ENCODE assay signal across 23 cellular contexts in genomic region chr15:101504866-101505609, GRCh38. TPM values are rescaled to one million over a fixed set of nuclear protein-coding genes. Genes with fewer than 3 reads are reported as not detected.
DNase-seq lines count a peak whose midpoint lies in the region; ATAC-seq, FAIRE-seq and TF ChIP-seq lines count a peak whose summit lies in the region.
"Had no signal": no experiment of that assay in that cellular context is flagged by ENCODE, and none has a peak within 500 bp of the region (broad histone marks: within the 10 kb centered on the region; RNA-seq: fewer than 3 reads in every experiment).

No MANE protein-coding gene starts in this region.

- no peak overlapping the region for H3K18ac ChIP-seq in neuronal stem cell (ENCODE audit: low read length)

- H3K27me3 ChIP-seq in BLaER1 treated with 17β-estradiol and CSF1 and Interleukin-3, amounts not matched to agents 10 nM and 100 nM = peaks cover 0 to 8% (median 0%) of the 10 kb centered on the region in 11 experiments; a peak in 1 of 22 replicates
- no peaks in the 10 kb centered on the region for H3K27me3 ChIP-seq in GM23248 (replicated peaks; ENCODE audit: insufficient read depth)
- H3K27me3 ChIP-seq in esophagus muscularis mucosa = peaks cover 0 to 18% (median 0%) of the 10 kb centered on the region in 4 donors
- peaks cover 0 to 4% (median 0%) of the 10 kb centered on the region in 3 experiments for H3K27me3 ChIP-seq in neuronal stem cell (ENCODE audit: control insufficient read depth in 3 of 3, insufficient read depth in 3 of 3, low read depth in 1 of 3, low read length in 3 of 3)
- peaks cover 0 to 2% of the 10 kb centered on the region in 2 donors for H3K27me3 ChIP-seq in small intestine (ENCODE audit: control insufficient read depth in 2 of 2, insufficient read depth in 2 of 2, low read length in 2 of 2)

- peak overlapping the region in 10 of 11 experiments; percentile 17 to 79 (median 58); a peak in 19 of 22 replicates for H3K4me2 ChIP-seq in BLaER1 treated with 17β-estradiol and CSF1 and Interleukin-3, amounts not matched to agents 10 nM and 100 nM
- no peak overlapping the region for H3K4me2 ChIP-seq in GM23248 (ENCODE audit: unreplicated experiment)
- no peak overlapping the region for H3K4me2 ChIP-seq in neuronal stem cell (ENCODE audit: insufficient read depth, low read length, poor library complexity, severe bottlenecking)

- no peak overlapping the region for H4K8ac ChIP-seq in neuronal stem cell (ENCODE audit: low read depth, low read length)

- ATAC-seq in T-cell (replicated peaks in 1 of 4) = no peak
- ATAC-seq: activated T-helper 17 cell treated with anti-CD3 and anti-CD28 coated beads, Interleukin-2, amount 50 U/mL, for 72 hours; left cardiac atrium had no signal

- in situ Hi-C loops in GM23248 (cut with MboI) = no loop called here

- FAIRE-seq in small intestine (lab: Jason Lieb, UNC) = no peak
- FAIRE-seq: GM12892 had no signal

- H3K4me3 ChIP-seq in BLaER1 treated with 17β-estradiol and CSF1 and Interleukin-3, amounts not matched to agents 10 nM and 100 nM = no peak overlapping the region
- H3K4me3 ChIP-seq in GM23248 (no peak overlapping the region), esophagus muscularis mucosa (no peak overlapping the region), neuronal stem cell (ENCODE audit: low read length in 2 of 2) (no peak overlapping the region), small intestine (ENCODE audit: low read depth in 1 of 2, low read length in 2 of 2) (no peak overlapping the region)
- H3K4me3 ChIP-seq: transverse colon had no signal

- H2BK15ac ChIP-seq in neuronal stem cell (ENCODE audit: low read length) = no peak overlapping the region

- H3K27ac Mint-ChIP-seq in T-cell = no peak overlapping the region
- H3K27ac Mint-ChIP-seq: activated naive CD8-positive, alpha-beta T cell; activated T-helper 17 cell treated with anti-CD3 and anti-CD28 coated beads, Interleukin-2, amount 50 U/mL, for 72 hours; H9; mesothelial cell of epicardium; nephron had no signal

- H2BK5ac ChIP-seq in neuronal stem cell (ENCODE audit: low read length) = no peak overlapping the region

- peak overlapping the region; percentile 47 for H3K14ac ChIP-seq in neuronal stem cell (ENCODE audit: low read length)

- peaks cover 7 to 16% of the 10 kb centered on the region in 2 donors for H3K27me3 Mint-ChIP-seq in T-cell

- H4K91ac ChIP-seq in neuronal stem cell (ENCODE audit: low read depth, low read length, poor library complexity) = peak overlapping the region; percentile 14

- H3K79me1 ChIP-seq in neuronal stem cell (ENCODE audit: low read depth, low read length) = no peaks in the 10 kb centered on the region

- no peaks in the 10 kb centered on the region for H3K9me3 ChIP-seq in BLaER1 treated with 17β-estradiol and CSF1 and Interleukin-3, amounts not matched to agents 10 nM and 100 nM (replicated peaks in 1 of 11)
- no peaks in the 10 kb centered on the region for H3K9me3 ChIP-seq in GM23248 (ENCODE audit: low read depth)
- no peaks in the 10 kb centered on the region for H3K9me3 ChIP-seq in esophagus muscularis mucosa
- no peaks in the 10 kb centered on the region for H3K9me3 ChIP-seq in neuronal stem cell (replicated peaks in 1 of 2; ENCODE audit: control insufficient read depth in 2 of 2, insufficient read depth in 1 of 2, low read depth in 1 of 2, low read length in 2 of 2)
- no peaks in the 10 kb centered on the region for H3K9me3 ChIP-seq in small intestine (ENCODE audit: control insufficient read depth, low read depth)
- H3K9me3 ChIP-seq: transverse colon had no signal

- H2AFZ ChIP-seq in GM23248 = no peak overlapping the region
- H2AFZ ChIP-seq in neuronal stem cell (ENCODE audit: low read length) = no peak overlapping the region

- no peak for TF ChIP-seq CTCF in esophagus muscularis mucosa (IDR thresholded peaks at IDR 0.05)

- peaks cover 21 to 58% (median 47%) of the 10 kb centered on the region in 10 experiments for H3K4me1 ChIP-seq in BLaER1 treated with 17β-estradiol and CSF1 and Interleukin-3, amounts not matched to agents 10 nM and 100 nM
- H3K4me1 ChIP-seq in GM23248 (ENCODE audit: insufficient read depth) = no peaks in the 10 kb centered on the region
- peaks cover 9 to 16% (median 13%) of the 10 kb centered on the region in 4 donors for H3K4me1 ChIP-seq in esophagus muscularis mucosa
- H3K4me1 ChIP-seq in neuronal stem cell (ENCODE audit: control insufficient read depth in 2 of 2, insufficient read depth in 1 of 2, low read depth in 1 of 2, low read length in 2 of 2) = no peaks in the 10 kb centered on the region
- H3K4me1 ChIP-seq in small intestine (ENCODE audit: control insufficient read depth in 2 of 2, insufficient read depth in 1 of 2, low read depth in 1 of 2, low read length in 1 of 2) = no peaks in the 10 kb centered on the region

- peaks cover 5 to 14% (median 10%) of the 10 kb centered on the region in 3 donors for H3K4me1 Mint-ChIP-seq in T-cell

- no peaks in the 10 kb centered on the region for H3K9me2 ChIP-seq in GM23248 (ENCODE audit: insufficient read depth)

- H3K23ac ChIP-seq in neuronal stem cell (ENCODE audit: low read depth, low read length, poor library complexity) = no peak overlapping the region

- WGBS in GM23248 (ENCODE audit: low coverage in 1 of 2, low lambda C conversion rate in 2 of 2, missing lambda C conversion rate in 2 of 2), 2 experiments = 75 to 79% methylated on average over 17 of the region's 17 CpGs
- 89% methylated on average over 17 of the region's 17 CpGs for WGBS in esophagus muscularis mucosa
- no CpG with 5 or more reads among the region's 17 CpGs for WGBS in neuronal stem cell (ENCODE audit: extremely low coverage in 2 of 2, insufficient read length in 2 of 2, insufficient replicate concordance in 1 of 2), 2 donors
- 87 to 88% (median 88%) methylated on average over 17 of the region's 17 CpGs for WGBS in small intestine, 3 donors

- H3K4me3 Mint-ChIP-seq in T-cell = no peak overlapping the region
- H3K4me3 Mint-ChIP-seq: activated naive CD8-positive, alpha-beta T cell; activated T-helper 17 cell treated with anti-CD3 and anti-CD28 coated beads, Interleukin-2, amount 50 U/mL, for 72 hours; H9; mesothelial cell of epicardium; nephron had no signal

- H2AK5ac ChIP-seq in neuronal stem cell (ENCODE audit: low read depth, low read length) = no peak overlapping the region

- H3K27ac ChIP-seq in BLaER1 treated with 17β-estradiol and CSF1 and Interleukin-3, amounts not matched to agents 10 nM and 100 nM = no peak overlapping the region
- H3K27ac ChIP-seq in GM23248 (no peak overlapping the region), esophagus muscularis mucosa (replicated peaks in 1 of 4) (no peak overlapping the region), neuronal stem cell (replicated peaks; ENCODE audit: low read length) (no peak overlapping the region), small intestine (ENCODE audit: low read depth in 1 of 2, low read length in 1 of 2) (no peak overlapping the region)
- H3K27ac ChIP-seq: transverse colon had no signal

- POLR2A ChIA-PET in T-cell (lab: Charles Lee) = no interaction called here

- no peaks in the 10 kb centered on the region for H3K79me2 ChIP-seq in GM23248 (ENCODE audit: insufficient read depth)

- CTCF ChIA-PET in T-cell (lab: Charles Lee) = no interaction called here

- no peak for TF ChIP-seq EP300 in esophagus muscularis mucosa (IDR thresholded peaks at IDR 0.05)

- H3K4ac ChIP-seq in neuronal stem cell (ENCODE audit: low read length) = no peak overlapping the region

- H4K20me1 ChIP-seq in BLaER1 treated with 17β-estradiol and CSF1 and Interleukin-3, amounts not matched to agents 10 nM and 100 nM = peaks cover 0 to 13% (median 0%) of the 10 kb centered on the region in 11 experiments; a peak in 5 of 22 replicates
- H4K20me1 ChIP-seq in GM23248 (ENCODE audit: insufficient read depth) = no peaks in the 10 kb centered on the region

- no peak overlapping the region for H2BK12ac ChIP-seq in neuronal stem cell (ENCODE audit: low read length)

- no peak overlapping the region for H3K9ac ChIP-seq in BLaER1 treated with 17β-estradiol and CSF1 and Interleukin-3, amounts not matched to agents 10 nM and 100 nM
- no peak overlapping the region for H3K9ac ChIP-seq in GM23248
- peak overlapping the region; percentile 51 for H3K9ac ChIP-seq in neuronal stem cell (ENCODE audit: low read depth, low read length, poor library complexity)

- H3K9me3 Mint-ChIP-seq in T-cell = no peaks in the 10 kb centered on the region
- H3K9me3 Mint-ChIP-seq: activated T-helper 17 cell treated with anti-CD3 and anti-CD28 coated beads, Interleukin-2, amount 50 U/mL, for 72 hours; H9; mesothelial cell of epicardium; nephron had no signal

- no peaks in the 10 kb centered on the region for H3K36me3 Mint-ChIP-seq in T-cell
- H3K36me3 Mint-ChIP-seq: activated naive CD8-positive, alpha-beta T cell; mesothelial cell of epicardium had no signal

- TF ChIP-seq POLR2A in esophagus muscularis mucosa (IDR thresholded peaks at IDR 0.05; ENCODE audit: low read depth) = no peak

- intact Hi-C loops in esophagus muscularis mucosa (cut with DNase I) = no loop called here

- peak overlapping the region; percentile 32 for H2BK120ac ChIP-seq in neuronal stem cell (ENCODE audit: low read depth, low read length)

- no peaks in the 10 kb centered on the region for H3K36me3 ChIP-seq in BLaER1 treated with 17β-estradiol and CSF1 and Interleukin-3, amounts not matched to agents 10 nM and 100 nM
- H3K36me3 ChIP-seq in GM23248 (ENCODE audit: low read depth) (no peaks in the 10 kb centered on the region), esophagus muscularis mucosa (no peaks in the 10 kb centered on the region), neuronal stem cell (replicated peaks in 1 of 2; ENCODE audit: control insufficient read depth in 2 of 2, insufficient read depth in 2 of 2, low read length in 2 of 2) (no peaks in the 10 kb centered on the region), small intestine (ENCODE audit: control insufficient read depth in 2 of 2, insufficient read depth in 2 of 2, low read length in 2 of 2) (no peaks in the 10 kb centered on the region)
- H3K36me3 ChIP-seq: transverse colon had no signal

- peak; percentile 37 for DNase-seq in GM23248
- DNase-seq in esophagus muscularis mucosa (ENCODE audit: extremely low spot score) = peak; percentile 80
- no peak for DNase-seq in neuronal stem cell (ENCODE audit: low spot score)
- DNase-seq in T-cell = no peak
- DNase-seq in small intestine = no peak
- DNase-seq in NCI-H2081 treated with DMSO at 0.1 percent for 48 hours (lab: John Stamatoyannopoulos, UW) = no peak
- DNase-seq: activated CD4-positive, alpha-beta T cell treated with anti-CD3 and anti-CD28 coated beads, Interleukin-2, amount 50 U/mL, for 1 hour; AML-193; aorta; central memory CD4-positive, alpha-beta T cell; DMS79; H9; left cardiac atrium; NCI-H1694; NCI-H69; T-helper 2 cell; transverse colon had no signal

- no peaks in the 10 kb centered on the region for H3F3A ChIP-seq in GM23248 (ENCODE audit: insufficient read depth)

RNA-seq across cellular contexts. Expression of gene PCSK6, which starts 15.5 kb away (rescaled TPM):
- total RNA-seq in GM23248 (2014; rRNA removed; shearing (Covaris generic)) = not detected in 2 replicates
- 0.19 and 0.38 TPM in 2 replicates for polyA plus RNA-seq in GM23248 (2016; fragmentation: Nextera tagmentation; extraction: Ambion mirVana)
- total RNA-seq in esophagus muscularis mucosa = 10 to 100 TPM; 13.6 to 24.1 (median 15.3) TPM
- polyA plus RNA-seq in neuronal stem cell (2013, experiment 1 of 2) = 2.0 TPM
- polyA plus RNA-seq in neuronal stem cell (2013, experiment 2 of 2) = 1.8 TPM
- 1 to 10 TPM in 4 of 5 donors, under 1 TPM in 1; 0.16 to 2.2 (median 1.3) TPM for total RNA-seq in T-cell
- 1 to 10 TPM in 2 of 3 donors, under 1 TPM in 1; 0.67 to 6.8 (median 6.2) TPM for polyA plus RNA-seq in small intestine

Comparison
In these comparisons a context has a peak if more than half of its experiments do, and no peak if none do; other contexts are left out.
1. H3K4me2 ChIP-seq: peak in BLaER1 treated with 17β-estradiol and CSF1 and Interleukin-3, amounts not matched to agents 10 nM and 100 nM (10 of 11); none in GM23248 (single experiment) and neuronal stem cell (single experiment).
2. DNase-seq: peak in GM23248 (single experiment) and esophagus muscularis mucosa (single experiment); none in neuronal stem cell (single experiment), T-cell (0 of 34), small intestine (single experiment) and NCI-H2081 treated with DMSO at 0.1 percent for 48 hours (single experiment).
3. RNA of gene PCSK6, which starts 15.5 kb away (total RNA-seq): 13.6 to 24.1 TPM in esophagus muscularis mucosa; 0.16 to 2.2 TPM in T-cell and not detected in GM23248; every median in the first group is over 4 times any median in the second.